In genomic region chr22:49132009-49132408, GRCh38 we compare ENCODE assay signal across 21 cellular contexts.
"Had no signal": no experiment of that assay in that cellular context is flagged by ENCODE, and none has a peak within 500 bp of the region (broad histone marks: within the 10 kb centered on the region; RNA-seq: fewer than 3 reads in every experiment).

No MANE protein-coding gene starts in this region.

- H3K9me3 ChIP-seq: esophagus squamous epithelium, gastrocnemius medialis, tibial artery had no signal

- FAIRE-seq: bronchial epithelial cell had no signal

- ATAC-seq: activated CD4-positive, alpha-beta T cell treated with anti-CD3 and anti-CD28 coated beads for 36 hours; gastrocnemius medialis; right cardiac atrium; stimulated activated naive CD8-positive, alpha-beta T cell treated with anti-CD3 and anti-CD28 coated beads, Interleukin-15, amount 100 ng/mL, for 72 hours had no signal

- H3K27ac Mint-ChIP-seq: activated B cell treated with CpG ODN at 0.5 μM for 24 hours; activated CD4-positive, alpha-beta T cell treated with anti-CD3 and anti-CD28 coated beads for 36 hours; activated naive CD8-positive, alpha-beta T cell treated with anti-CD3 and anti-CD28 coated beads, Interleukin-2, amount 10 ng/mL, durations not matched to agents 7 days and 5 days; endodermal cell; nephron progenitor cell; stimulated activated naive CD8-positive, alpha-beta T cell treated with anti-CD3 and anti-CD28 coated beads, Interleukin-15, amount 100 ng/mL, for 72 hours had no signal

- H3K4me3 Mint-ChIP-seq: activated B cell treated with CpG ODN at 0.5 μM for 24 hours; activated CD4-positive, alpha-beta T cell treated with anti-CD3 and anti-CD28 coated beads for 36 hours; activated naive CD8-positive, alpha-beta T cell treated with anti-CD3 and anti-CD28 coated beads, Interleukin-2, amount 10 ng/mL, durations not matched to agents 7 days and 5 days; endodermal cell; nephron progenitor cell; stimulated activated naive CD8-positive, alpha-beta T cell treated with anti-CD3 and anti-CD28 coated beads, Interleukin-15, amount 100 ng/mL, for 72 hours had no signal

- H3K9ac ChIP-seq: parathyroid adenoma had no signal

- H3K36me3 Mint-ChIP-seq: activated naive CD8-positive, alpha-beta T cell treated with anti-CD3 and anti-CD28 coated beads, Interleukin-2, amount 10 ng/mL, durations not matched to agents 7 days and 5 days had no signal

- H3K79me2 ChIP-seq: parathyroid adenoma had no signal

- H3K9me3 Mint-ChIP-seq: activated B cell treated with CpG ODN at 0.5 μM for 24 hours; activated naive CD8-positive, alpha-beta T cell treated with anti-CD3 and anti-CD28 coated beads, Interleukin-2, amount 10 ng/mL, durations not matched to agents 7 days and 5 days; endodermal cell; stimulated activated naive CD8-positive, alpha-beta T cell treated with anti-CD3 and anti-CD28 coated beads, Interleukin-15, amount 100 ng/mL, for 72 hours had no signal

- DNase-seq: activated B cell treated with CpG ODN at 0.5 μM for 24 hours; activated CD4-positive, alpha-beta T cell treated with anti-CD3 and anti-CD28 coated beads for 36 hours; activated CD4-positive, alpha-beta T cell treated with anti-CD3 and anti-CD28 coated beads, Interleukin-2, amount 50 U/mL, for 4 hours; activated CD8-positive, alpha-beta memory T cell treated with anti-CD3 and anti-CD28 coated beads for 24 hours; activated naive CD4-positive, alpha-beta T cell treated with Interleukin-2 at 50 U/mL for 16 hours; activated naive CD8-positive, alpha-beta T cell treated with anti-CD3 and anti-CD28 coated beads, Interleukin-2, amount 10 ng/mL, durations not matched to agents 7 days and 5 days; activated T-cell treated with anti-CD3 and anti-CD28 coated beads, Interleukin-2, amount 50 U/mL, for 48 hours; amniotic stem cell; cortex of kidney; endodermal cell; esophagus squamous epithelium; gastrocnemius medialis; hypothalamus; nephron progenitor cell; right cardiac atrium; stimulated activated CD4-positive, alpha-beta T cell treated with anti-CD3 and anti-CD28 coated beads, Interleukin-1b, Interleukin-23, amount 100 ng/mL, for 48 hours; stimulated activated naive CD8-positive, alpha-beta T cell treated with anti-CD3 and anti-CD28 coated beads, Interleukin-15, amount 100 ng/mL, for 72 hours; T-helper 9 cell; tibial artery had no signal

- H3K4me1 ChIP-seq: esophagus squamous epithelium, gastrocnemius medialis, parathyroid adenoma, tibial artery had no signal

- H3K4me3 ChIP-seq: esophagus squamous epithelium, gastrocnemius medialis, tibial artery had no signal

- H3K4me1 Mint-ChIP-seq: activated B cell treated with CpG ODN at 0.5 μM for 24 hours; activated CD4-positive, alpha-beta T cell treated with anti-CD3 and anti-CD28 coated beads for 36 hours; activated naive CD8-positive, alpha-beta T cell treated with anti-CD3 and anti-CD28 coated beads, Interleukin-2, amount 10 ng/mL, durations not matched to agents 7 days and 5 days; endodermal cell; stimulated activated naive CD8-positive, alpha-beta T cell treated with anti-CD3 and anti-CD28 coated beads, Interleukin-15, amount 100 ng/mL, for 72 hours had no signal

- H3K36me3 ChIP-seq: esophagus squamous epithelium, gastrocnemius medialis, tibial artery had no signal

- H2AFZ ChIP-seq: parathyroid adenoma had no signal

- H3K27ac ChIP-seq: esophagus squamous epithelium, gastrocnemius medialis, parathyroid adenoma, tibial artery had no signal
